In genomic region chr11:111735262-111736116, GRCh38 we compare ENCODE assay signal across 8 cellular contexts. TPM values are rescaled to one million over a fixed set of nuclear protein-coding genes. Genes with fewer than 3 reads are reported as not detected.
DNase-seq lines count a peak whose midpoint lies in the region; ATAC-seq and TF ChIP-seq lines count a peak whose summit lies in the region.

No MANE protein-coding gene starts in this region.

- H3K36me3 ChIP-seq in Karpas-422 (ENCODE audit: insufficient read depth, low read length), result peaks cover 27% of the 10 kb centered on the region

- H3K79me2 ChIP-seq in Karpas-422 (ENCODE audit: low read length), result no peaks in the 10 kb centered on the region

- no peaks in the 10 kb centered on the region for H4K20me1 ChIP-seq in Karpas-422 (ENCODE audit: insufficient read depth, low read depth, low read length)

- peak; percentile 96 for DNase-seq in AG04450 (ENCODE audit: low read depth, low spot score)
- peak; percentile 81 for DNase-seq in Karpas-422
- DNase-seq in T-helper 17 cell, result no peak
- DNase-seq in fibroblast of the aortic adventitia (ENCODE audit: low read depth), result peak; percentile 99
- no peak for DNase-seq in neural crest cell (ENCODE audit: low read depth, low spot score)
- no peak for DNase-seq in SIG-M5 treated with dmso at 0.1 percent for 504 hours (lab: John Stamatoyannopoulos, UW; ENCODE audit: unreplicated experiment)

- no peak overlapping the region for H3K4me2 ChIP-seq in Karpas-422 (ENCODE audit: low read depth, low read length, poor library complexity, severe bottlenecking)

- H3K9me3 ChIP-seq in AG04450 (ENCODE audit: control insufficient read depth, insufficient read depth, low read length) (no peaks in the 10 kb centered on the region), Karpas-422 (ENCODE audit: low read length) (no peaks in the 10 kb centered on the region), T-helper 17 cell (ENCODE audit: control insufficient read depth, low read length, poor library complexity, severe bottlenecking) (no peaks in the 10 kb centered on the region)

- H3K27me3 Mint-ChIP-seq in T-helper 17 cell (no peaks in the 10 kb centered on the region), neural crest cell (ENCODE audit: low read depth) (peaks cover 4% of the 10 kb centered on the region)

- H3K4me1 ChIP-seq in Karpas-422 (ENCODE audit: low read length), result no peaks in the 10 kb centered on the region

- no peak overlapping the region for H2AFZ ChIP-seq in Karpas-422 (ENCODE audit: low read length)

- H3K4me3 ChIP-seq in AG04450 (ENCODE audit: low read depth, low read length) (peak overlapping the region; percentile 43), Karpas-422 (ENCODE audit: low read length) (no peak overlapping the region), fibroblast of the aortic adventitia (ENCODE audit: low read depth, low read length) (peak overlapping the region; percentile 49)

- H3K4me1 Mint-ChIP-seq in T-helper 17 cell, result peaks cover 9% of the 10 kb centered on the region
- peaks cover 71% of the 10 kb centered on the region for H3K4me1 Mint-ChIP-seq in neural crest cell

- H3K9me2 ChIP-seq in Karpas-422 (replicated peaks; ENCODE audit: insufficient read depth, low read length), result no peaks in the 10 kb centered on the region

- H3K27ac Mint-ChIP-seq in T-helper 17 cell (peak overlapping the region; percentile 74), neural crest cell (ENCODE audit: unreplicated experiment) (peak overlapping the region; percentile 99)

- ATAC-seq in T-helper 17 cell (no peak), HG02610 (IDR thresholded peaks at IDR 0.05; ENCODE audit: unreplicated experiment) (no peak), HG03457 (IDR thresholded peaks at IDR 0.05; ENCODE audit: unreplicated experiment) (no peak)

- H3K4me3 Mint-ChIP-seq in T-helper 17 cell (no peak overlapping the region), neural crest cell (peak overlapping the region; percentile 84)

- H3K36me3 Mint-ChIP-seq in T-helper 17 cell (ENCODE audit: low read depth), result no peaks in the 10 kb centered on the region
- H3K36me3 Mint-ChIP-seq in neural crest cell (ENCODE audit: low read depth), result no peaks in the 10 kb centered on the region

- H3K27me3 ChIP-seq in AG04450 (ENCODE audit: control insufficient read depth, insufficient read depth, low read length) (no peaks in the 10 kb centered on the region), Karpas-422 (ENCODE audit: low read length) (no peaks in the 10 kb centered on the region)

- CTCF ChIA-PET in AG04450 (lab: Charles Lee), result interaction anchor here (1.0 kb wide), 1 partner anchor 131 kb away, joined by 6 read pairs; no protein-coding TSS in a partner anchor

- TF ChIP-seq CTCF in AG04450 (IDR thresholded peaks at IDR 0.05; ENCODE audit: low read depth, low read length), result no peak
- no peak for TF ChIP-seq CTCF in fibroblast of the aortic adventitia (IDR thresholded peaks at IDR 0.05; ENCODE audit: insufficient read depth, low read length)
- no peak for TF ChIP-seq CTCF in neural crest cell (conservative IDR thresholded peaks at IDR 0.05)

- H3K9me3 Mint-ChIP-seq in neural crest cell, result no peaks in the 10 kb centered on the region

- H3K9ac ChIP-seq in Karpas-422 (ENCODE audit: low read length), result no peak overlapping the region

- POLR2A ChIA-PET in AG04450 (lab: Yijun Ruan, JAX), result interaction anchor here (0.6 to 1.3 kb wide), 4 partner anchors 8 to 123 kb away, joined by 3 to 6 read pairs (median 4); no protein-coding TSS in a partner anchor

- peak overlapping the region; percentile 100 for H3K27ac ChIP-seq in AG04450 (ENCODE audit: low read depth, low read length)
- H3K27ac ChIP-seq in Karpas-422 (ENCODE audit: low read length), result no peak overlapping the region

RNA-seq across cellular contexts. Expression of gene PPP2R1B, which starts 30.7 kb away (rescaled TPM):
- 40.3 and 44.9 TPM in 2 replicates for polyA plus RNA-seq in AG04450 (2011; rRNA removed)
- 47.5 and 62.1 TPM in 2 replicates for polyA minus RNA-seq in AG04450 (2011; rRNA and poly(A)+ RNA removed)
- total RNA-seq in Karpas-422 (2014; rRNA removed; shearing (Covaris generic); ENCODE audit: low replicate concordance), result 145 and 211 TPM in 2 replicates
- total RNA-seq in T-helper 17 cell (10 to 100 TPM; 26.4 to 32.0 TPM), fibroblast of the aortic adventitia (ENCODE audit: low replicate concordance) (18.4 and 27.1 TPM in 2 replicates), neural crest cell (78.0 and 80.4 TPM in 2 replicates)

Comparison
In these comparisons a context has a peak if more than half of its experiments do, and no peak if none do; other contexts are left out.
1. DNase-seq: peak in AG04450 (single experiment), Karpas-422 (single experiment) and fibroblast of the aortic adventitia (single experiment); none in T-helper 17 cell (0 of 3), neural crest cell (single experiment) and SIG-M5 treated with dmso at 0.1 percent for 504 hours (single experiment).